ENCODE assay signal across 22 cellular contexts in genomic region chr21:35699360-35699759, GRCh38.
"Had no signal": no experiment of that assay in that cellular context is flagged by ENCODE, and none has a peak within 500 bp of the region (broad histone marks: within the 10 kb centered on the region; RNA-seq: fewer than 3 reads in every experiment).

No MANE protein-coding gene starts in this region.

- H3K9me3 ChIP-seq: esophagus muscularis mucosa, gastroesophageal sphincter, heart left ventricle had no signal

- DNase-seq: dermis blood vessel endothelial cell; dorsolateral prefrontal cortex; effector CD4-positive, alpha-beta T cell; effector memory CD4-positive, alpha-beta T cell; foreskin keratinocyte; heart left ventricle; hypothalamus; immature natural killer cell; islet precursor cell; kidney; kidney glomerular epithelial cell; left colon; left ventricle myocardium superior; mammary epithelial cell; mesendoderm; midbrain had no signal

- H3K4me2 ChIP-seq: hepatocyte had no signal

- H3K27ac ChIP-seq: coronary artery, esophagus muscularis mucosa, foreskin keratinocyte, gastroesophageal sphincter, heart left ventricle, hepatocyte had no signal

- H2AFZ ChIP-seq: hepatocyte had no signal

- H3K4me1 ChIP-seq: foreskin keratinocyte had no signal

- H3K79me2 ChIP-seq: hepatocyte had no signal

- H3K36me3 ChIP-seq: esophagus muscularis mucosa, gastroesophageal sphincter, heart left ventricle had no signal

- H3K4me3 ChIP-seq: coronary artery, dorsolateral prefrontal cortex, esophagus muscularis mucosa, gastroesophageal sphincter, heart left ventricle, hepatocyte, lung had no signal

- H3K27me3 ChIP-seq: heart left ventricle, hepatocyte had no signal

- ATAC-seq: foreskin keratinocyte, gastroesophageal sphincter, heart left ventricle, left colon, left lobe of liver, left ventricle myocardium superior had no signal
